16 cellular contexts compared by ENCODE assay signal in the genomic region with DNA sequence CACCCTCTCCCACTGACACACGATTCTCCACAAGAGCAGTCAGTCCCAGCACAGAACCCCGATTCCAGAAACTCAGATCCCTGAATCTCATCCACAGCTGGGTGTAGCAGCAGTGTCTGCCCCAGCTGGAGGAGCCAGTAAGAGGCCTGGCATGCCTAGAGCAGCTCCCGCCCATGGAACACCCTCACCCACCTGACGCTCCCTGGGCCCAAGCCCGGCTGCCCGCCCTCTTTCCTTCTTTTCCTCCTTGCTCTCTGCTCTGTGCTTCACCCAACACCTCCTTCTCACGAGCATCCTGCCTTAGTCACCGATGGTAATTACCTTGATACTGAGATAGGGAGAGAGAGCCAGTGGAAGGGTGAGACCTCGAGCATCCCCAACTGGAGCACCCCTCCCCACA. TPM values are rescaled to one million over a fixed set of nuclear protein-coding genes. Genes with fewer than 3 reads are reported as not detected.
A peak's percentile ranks its signal among the peaks of the same experiment; 100 is the strongest.
DNase-seq lines count a peak whose midpoint lies in the region; ATAC-seq, FAIRE-seq and TF ChIP-seq lines count a peak whose summit lies in the region.
"Had no signal": no experiment of that assay in that cellular context is flagged by ENCODE, and none has a peak within 500 bp of the region (broad histone marks: within the 10 kb centered on the region; RNA-seq: fewer than 3 reads in every experiment).

No MANE protein-coding gene starts in this region.

- peaks cover 3% of the 10 kb centered on the region for H3K36me3 Mint-ChIP-seq in progenitor cell of endocrine pancreas (ENCODE audit: insufficient read depth)

- H3K9me3 Mint-ChIP-seq in progenitor cell of endocrine pancreas (ENCODE audit: low read depth): no peaks in the 10 kb centered on the region
- H3K9me3 Mint-ChIP-seq: nephron progenitor cell had no signal

- no peak for TF ChIP-seq CTCF in bronchial epithelial cell (IDR thresholded peaks at IDR 0.05; ENCODE audit: insufficient read depth, low read length, severe bottlenecking)
- no peak for TF ChIP-seq CTCF in progenitor cell of endocrine pancreas (IDR thresholded peaks at IDR 0.05; ENCODE audit: unreplicated experiment)

- no peak overlapping the region for H3K4me3 ChIP-seq in bronchial epithelial cell (ENCODE audit: low read depth, low read length)
- H3K4me3 ChIP-seq: BLaER1, hepatocyte, SJCRH30 had no signal

- H3K4me1 Mint-ChIP-seq in progenitor cell of endocrine pancreas (ENCODE audit: low read depth): peaks cover 24% of the 10 kb centered on the region

- intact Hi-C loops in left colon (cut with DNase I, micrococcal nuclease): no loop called here

- H3K27ac ChIP-seq in substantia nigra (ENCODE audit: low read depth, low read length, poor library complexity, severe bottlenecking): peak overlapping the region; percentile 28
- H3K27ac ChIP-seq: BLaER1, hepatocyte, SJCRH30 had no signal

- FAIRE-seq in bronchial epithelial cell (lab: Jason Lieb, UNC): peak; percentile 90

- peak; percentile 60 for DNase-seq in LoVo (ENCODE audit: low spot score)
- peak; percentile 63 for DNase-seq in bronchial epithelial cell (ENCODE audit: low read depth)
- DNase-seq in left colon: peak; percentile 80 to 92
- no peak for DNase-seq in substantia nigra (lab: John Stamatoyannopoulos, UW)
- no peak for DNase-seq in activated naive CD4-positive, alpha-beta T cell treated with anti-CD3 and anti-CD28 coated beads, Interleukin-2, amount 50 U/mL, for 16 hours
- DNase-seq in NCI-H82 treated with DMSO at 0.1 percent for 48 hours (lab: John Stamatoyannopoulos, UW; ENCODE audit: unreplicated experiment): no peak
- DNase-seq in progenitor cell of endocrine pancreas (ENCODE audit: low spot score, unreplicated experiment): no peak
- DNase-seq: activated CD4-positive, alpha-beta T cell treated with anti-CD3 and anti-CD28 coated beads, Interleukin-2, amount 50 U/mL, for 1 hour; activated T-cell treated with anti-CD3 and anti-CD28 coated beads, Interleukin-2, amount 50 U/mL, for 1 hour; DMS53; nephron progenitor cell; SJCRH30; stimulated activated CD4-positive, alpha-beta T cell treated with anti-CD3 and anti-CD28 coated beads, Interleukin-4, amount 100 ng/mL, for 4 hours had no signal

- no peak overlapping the region for H3K27ac Mint-ChIP-seq in progenitor cell of endocrine pancreas
- H3K27ac Mint-ChIP-seq: nephron progenitor cell had no signal

- H3K4me3 Mint-ChIP-seq in progenitor cell of endocrine pancreas (ENCODE audit: low read depth): no peak overlapping the region
- H3K4me3 Mint-ChIP-seq: nephron progenitor cell had no signal

- no peaks in the 10 kb centered on the region for H3K27me3 ChIP-seq in bronchial epithelial cell (ENCODE audit: control insufficient read depth, insufficient read depth, low read length)
- H3K27me3 ChIP-seq: hepatocyte had no signal

- H3K36me3 ChIP-seq in bronchial epithelial cell (ENCODE audit: control insufficient read depth, insufficient read depth, low read length): peaks cover 16% of the 10 kb centered on the region
- H3K36me3 ChIP-seq: BLaER1, SJCRH30 had no signal

- peak; percentile 54 for ATAC-seq in left colon
- ATAC-seq: sciatic nerve had no signal

- peaks cover 29% of the 10 kb centered on the region for H3K27me3 Mint-ChIP-seq in progenitor cell of endocrine pancreas

RNA-seq across cellular contexts. Expression of a gene that starts 8.7 kb away (rescaled TPM):
- 85.3 and 140 TPM in 2 replicates for total RNA-seq in bronchial epithelial cell
- 100 to 1,000 TPM; 133 to 147 TPM for total RNA-seq in left colon
- total RNA-seq in progenitor cell of endocrine pancreas: 5.5 and 6.3 TPM in 2 replicates

RNA-seq across cellular contexts. Expression of a gene that starts 54.2 kb away (rescaled TPM):
- 14.0 and 19.2 TPM in 2 replicates for total RNA-seq in bronchial epithelial cell
- 10 to 100 TPM; 77.8 to 99.1 TPM for total RNA-seq in left colon
- total RNA-seq in progenitor cell of endocrine pancreas: 86.1 and 93.4 TPM in 2 replicates

Comparison
In these comparisons a context has a peak if more than half of its experiments do, and no peak if none do; other contexts are left out.
1. DNase-seq: peak in LoVo (single experiment), bronchial epithelial cell (single experiment) and left colon (2 of 2); none in substantia nigra (0 of 49), activated naive CD4-positive, alpha-beta T cell treated with anti-CD3 and anti-CD28 coated beads, Interleukin-2, amount 50 U/mL, for 16 hours (single experiment), NCI-H82 treated with DMSO at 0.1 percent for 48 hours (single experiment) and progenitor cell of endocrine pancreas (single experiment).
2. RNA of a gene that starts 8.7 kb away (total RNA-seq): 133 to 147 TPM in left colon and 85.3 to 140 TPM in bronchial epithelial cell; 5.5 to 6.3 TPM in progenitor cell of endocrine pancreas; every median in the first group is over 10 times any median in the second.